In genomic region chr9:114501786-114502682, GRCh38 we compare ENCODE assay signal across 8 cellular contexts. TPM values are rescaled to one million over a fixed set of nuclear protein-coding genes. Genes with fewer than 3 reads are reported as not detected.
DNase-seq lines count a peak whose midpoint lies in the region; ATAC-seq and TF ChIP-seq lines count a peak whose summit lies in the region.

No MANE protein-coding gene starts in this region.

- H3K27me3 ChIP-seq in psoas muscle (ENCODE audit: insufficient read depth in 3 of 3, low read length in 2 of 3): peaks cover 0 to 68% (median 17%) of the 10 kb centered on the region in 3 donors

- peak; percentile 55 for DNase-seq in Caki2 (ENCODE audit: low read depth)
- peak; percentile 34 for DNase-seq in NCI-H128 (lab: John Stamatoyannopoulos, UW; ENCODE audit: unreplicated experiment)
- no peak for DNase-seq in central memory CD8-positive, alpha-beta T cell (ENCODE audit: low spot score in 2 of 2)
- no peak for DNase-seq in nephron progenitor cell
- no peak for DNase-seq in NOMO-1 (lab: John Stamatoyannopoulos, UW; ENCODE audit: unreplicated experiment in 2 of 2)
- no peak for DNase-seq in psoas muscle
- no peak for DNase-seq in effector CD4-positive, alpha-beta T cell
- DNase-seq in ureter (ENCODE audit: low spot score): no peak

- H3K27ac Mint-ChIP-seq in central memory CD8-positive, alpha-beta T cell (ENCODE audit: low read depth): peak overlapping the region; percentile 32
- H3K27ac Mint-ChIP-seq in nephron progenitor cell: peak overlapping the region; percentile 98

- H3K36me3 ChIP-seq in psoas muscle (ENCODE audit: insufficient read depth in 1 of 2, low read depth in 1 of 2): no peaks in the 10 kb centered on the region

- peaks cover 46% of the 10 kb centered on the region for H3K4me1 Mint-ChIP-seq in central memory CD8-positive, alpha-beta T cell
- peaks cover 52% of the 10 kb centered on the region for H3K4me1 Mint-ChIP-seq in nephron progenitor cell

- peaks cover 10% of the 10 kb centered on the region for H3K36me3 Mint-ChIP-seq in central memory CD8-positive, alpha-beta T cell (ENCODE audit: insufficient read depth)
- no peaks in the 10 kb centered on the region for H3K36me3 Mint-ChIP-seq in nephron progenitor cell (ENCODE audit: low read depth)

- no peak for ATAC-seq in central memory CD8-positive, alpha-beta T cell (replicated peaks; ENCODE audit: extremely low read depth, poor library complexity, severe bottlenecking)
- no peak for ATAC-seq in psoas muscle

- H3K4me1 ChIP-seq in psoas muscle: no peaks in the 10 kb centered on the region

- no peaks in the 10 kb centered on the region for H3K9me3 Mint-ChIP-seq in central memory CD8-positive, alpha-beta T cell
- H3K9me3 Mint-ChIP-seq in nephron progenitor cell: peaks cover 7% of the 10 kb centered on the region

- H3K27me3 Mint-ChIP-seq in central memory CD8-positive, alpha-beta T cell: no peaks in the 10 kb centered on the region
- H3K27me3 Mint-ChIP-seq in nephron progenitor cell (ENCODE audit: low read depth, poor library complexity): peaks cover 19% of the 10 kb centered on the region

- in situ Hi-C loops in Caki2 (cut with HindIII; ENCODE audit: low pct_unique_long_range_greater_than_20kb, low sequenced_read_pairs): no loop called here

- TF ChIP-seq CTCF in nephron progenitor cell (IDR thresholded peaks at IDR 0.05) (no peak), psoas muscle (IDR thresholded peaks at IDR 0.05) (no peak)

- WGBS in psoas muscle, 3 donors: 55 to 63% (median 58%) methylated on average over 12 of the region's 12 CpGs

- no peak overlapping the region for H3K4me3 ChIP-seq in psoas muscle

- peak overlapping the region; percentile 80 for H3K4me3 Mint-ChIP-seq in central memory CD8-positive, alpha-beta T cell
- peak overlapping the region; percentile 86 for H3K4me3 Mint-ChIP-seq in nephron progenitor cell

- intact Hi-C loops in psoas muscle (cut with DNase I): no loop called here

- H3K9me3 ChIP-seq in psoas muscle: no peaks in the 10 kb centered on the region

- no peak overlapping the region for H3K27ac ChIP-seq in psoas muscle

RNA-seq across cellular contexts. Expression of gene WHRN, which starts 3.2 kb away (rescaled TPM):
- 3.9 and 6.6 TPM in 2 replicates for total RNA-seq in Caki2 (2014; rRNA removed; shearing (Covaris generic); ENCODE audit: low replicate concordance)
- under 1 TPM; 0.15 to 0.62 (median 0.21) TPM for total RNA-seq in psoas muscle
- under 1 TPM; 0.07 to 0.31 (median 0.12) TPM for polyA plus RNA-seq in psoas muscle
- total RNA-seq in ureter: 11.8 TPM

Comparison
In these comparisons a context has a peak if more than half of its experiments do, and no peak if none do; other contexts are left out.
1. DNase-seq: peak in Caki2 (single experiment) and NCI-H128 (single experiment); none in central memory CD8-positive, alpha-beta T cell (0 of 2), nephron progenitor cell (single experiment), NOMO-1 (0 of 2), psoas muscle (0 of 2), effector CD4-positive, alpha-beta T cell (single experiment) and ureter (single experiment).